16 cellular contexts compared by ENCODE assay signal in the genomic region with DNA sequence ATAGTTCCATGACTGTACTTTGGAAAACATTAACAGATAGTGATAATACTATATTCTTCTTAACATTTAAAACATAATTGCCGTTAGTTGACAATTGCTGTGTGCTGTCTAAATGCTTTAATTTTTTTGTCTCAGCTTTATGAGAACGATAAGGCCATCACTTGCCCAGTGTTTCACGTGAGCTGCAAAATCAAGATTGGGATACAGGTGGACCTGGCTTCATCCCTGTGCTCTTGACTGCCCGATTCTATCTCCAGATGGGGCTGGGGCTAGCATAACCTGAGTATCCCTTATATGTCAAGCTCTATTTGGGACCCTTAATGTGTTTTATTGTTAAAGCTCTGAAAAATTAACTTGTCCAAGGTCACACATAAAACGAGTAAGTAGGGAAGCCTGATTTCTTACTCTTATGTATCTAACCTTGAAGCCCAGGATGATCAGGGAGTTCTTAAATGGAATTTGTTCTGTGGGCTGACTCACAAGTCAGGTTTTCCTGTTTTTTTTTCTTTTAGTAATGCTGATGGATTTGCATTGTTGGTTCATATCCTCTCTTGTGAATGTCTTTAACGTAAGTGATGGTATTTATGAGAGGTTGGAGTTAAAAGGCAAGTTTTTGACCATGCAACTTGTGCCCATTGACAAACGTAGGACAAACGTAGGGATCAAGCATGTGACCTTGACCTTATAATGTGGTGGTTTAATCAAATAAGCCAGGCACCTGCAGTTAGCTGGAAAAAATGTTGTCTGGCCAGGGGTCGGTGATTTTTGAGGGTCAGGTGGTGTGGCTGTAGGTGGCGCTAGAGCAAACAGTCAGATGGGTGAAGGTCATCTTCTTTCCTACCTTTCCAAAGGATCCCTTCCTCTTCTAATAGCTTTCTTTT. TPM values are rescaled to one million over a fixed set of nuclear protein-coding genes. Genes with fewer than 3 reads are reported as not detected.
DNase-seq lines count a peak whose midpoint lies in the region; ATAC-seq and TF ChIP-seq lines count a peak whose summit lies in the region.
"Had no signal": no experiment of that assay in that cellular context is flagged by ENCODE, and none has a peak within 500 bp of the region (broad histone marks: within the 10 kb centered on the region; RNA-seq: fewer than 3 reads in every experiment).

No MANE protein-coding gene starts in this region.

- TF ChIP-seq CTCF in GM10266 (IDR thresholded peaks at IDR 0.05; ENCODE audit: control insufficient read depth, insufficient read depth, low read depth, missing control alignments) (peak; percentile 25), neural crest cell (conservative IDR thresholded peaks at IDR 0.05) (peak; percentile 14)

- no peaks in the 10 kb centered on the region for H3K9me3 Mint-ChIP-seq in dendritic cell treated with granulocyte-macrophage colony-stimulating factor and Interleukin-4, amounts not matched to agents 40 ng/mL and 50 ng/mL, for 4 days
- no peaks in the 10 kb centered on the region for H3K9me3 Mint-ChIP-seq in neural crest cell
- H3K9me3 Mint-ChIP-seq: activated naive CD4-positive, alpha-beta T cell treated with anti-CD3 and anti-CD28 coated beads for 36 hours; stimulated activated naive CD8-positive, alpha-beta T cell treated with anti-CD3 and anti-CD28 coated beads, Interleukin-15, Interleukin-2, amounts not matched to agents 100 ng/mL and 50 ng/mL, for 24 hours had no signal

- H3K36me3 Mint-ChIP-seq in dendritic cell treated with granulocyte-macrophage colony-stimulating factor and Interleukin-4, amounts not matched to agents 40 ng/mL and 50 ng/mL, for 4 days (ENCODE audit: low read depth): peaks cover 7% of the 10 kb centered on the region
- H3K36me3 Mint-ChIP-seq in neural crest cell (ENCODE audit: low read depth): no peaks in the 10 kb centered on the region

- H3K4me3 Mint-ChIP-seq in dendritic cell treated with granulocyte-macrophage colony-stimulating factor and Interleukin-4, amounts not matched to agents 40 ng/mL and 50 ng/mL, for 4 days: no peak overlapping the region
- no peak overlapping the region for H3K4me3 Mint-ChIP-seq in neural crest cell
- H3K4me3 Mint-ChIP-seq: activated naive CD4-positive, alpha-beta T cell treated with anti-CD3 and anti-CD28 coated beads for 36 hours; stimulated activated naive CD8-positive, alpha-beta T cell treated with anti-CD3 and anti-CD28 coated beads, Interleukin-15, Interleukin-2, amounts not matched to agents 100 ng/mL and 50 ng/mL, for 24 hours had no signal

- ATAC-seq in GM18907 (IDR thresholded peaks at IDR 0.05; ENCODE audit: unreplicated experiment) (no peak), GM18520 (IDR thresholded peaks at IDR 0.05; ENCODE audit: unreplicated experiment) (no peak), HG03196 (IDR thresholded peaks at IDR 0.05; ENCODE audit: unreplicated experiment) (no peak)
- ATAC-seq: left cardiac atrium, right lobe of liver had no signal

- intact Hi-C loops in dendritic cell treated with granulocyte-macrophage colony-stimulating factor and Interleukin-4, amounts not matched to agents 40 ng/mL and 50 ng/mL, for 4 days (cut with micrococcal nuclease): loop anchor here (10.0 kb wide), 1 partner anchor 97 kb away; no protein-coding TSS in a partner anchor

- H3K4me1 Mint-ChIP-seq in dendritic cell treated with granulocyte-macrophage colony-stimulating factor and Interleukin-4, amounts not matched to agents 40 ng/mL and 50 ng/mL, for 4 days (ENCODE audit: low read depth): peaks cover 27% of the 10 kb centered on the region
- H3K4me1 Mint-ChIP-seq in neural crest cell: peaks cover 25% of the 10 kb centered on the region

- H3K27me3 Mint-ChIP-seq in dendritic cell treated with granulocyte-macrophage colony-stimulating factor and Interleukin-4, amounts not matched to agents 40 ng/mL and 50 ng/mL, for 4 days: peaks cover 3% of the 10 kb centered on the region
- no peaks in the 10 kb centered on the region for H3K27me3 Mint-ChIP-seq in neural crest cell (ENCODE audit: low read depth)

- H3K27ac Mint-ChIP-seq in dendritic cell treated with granulocyte-macrophage colony-stimulating factor and Interleukin-4, amounts not matched to agents 40 ng/mL and 50 ng/mL, for 4 days: peak overlapping the region; percentile 45
- no peak overlapping the region for H3K27ac Mint-ChIP-seq in neural crest cell (ENCODE audit: unreplicated experiment)
- H3K27ac Mint-ChIP-seq: activated naive CD4-positive, alpha-beta T cell treated with anti-CD3 and anti-CD28 coated beads for 36 hours; stimulated activated naive CD8-positive, alpha-beta T cell treated with anti-CD3 and anti-CD28 coated beads, Interleukin-15, Interleukin-2, amounts not matched to agents 100 ng/mL and 50 ng/mL, for 24 hours had no signal

- DNase-seq in GM10266 (ENCODE audit: extremely low spot score) (no peak), M059J (ENCODE audit: low read depth) (peak; percentile 46), neural crest cell (ENCODE audit: low read depth, low spot score) (no peak), GM19240 (ENCODE audit: insufficient read length, low spot score) (no peak)
- DNase-seq: activated naive CD4-positive, alpha-beta T cell treated with anti-CD3 and anti-CD28 coated beads for 36 hours; left cardiac atrium; MG63; NCI-H2227 treated with DMSO at 0.1 percent for 48 hours; right lobe of liver; RPMI8226; T1000 had no signal

RNA-seq across cellular contexts. Expression of gene PRKAR2B, which starts 3.6 kb away (rescaled TPM):
- total RNA-seq in M059J (2014; rRNA removed; shearing (Covaris generic)): 7.0 and 7.7 TPM in 2 replicates
- total RNA-seq in neural crest cell: 14.2 and 14.4 TPM in 2 replicates
